Comparison of ENCODE assay signal across 8 cellular contexts in the genomic region with DNA sequence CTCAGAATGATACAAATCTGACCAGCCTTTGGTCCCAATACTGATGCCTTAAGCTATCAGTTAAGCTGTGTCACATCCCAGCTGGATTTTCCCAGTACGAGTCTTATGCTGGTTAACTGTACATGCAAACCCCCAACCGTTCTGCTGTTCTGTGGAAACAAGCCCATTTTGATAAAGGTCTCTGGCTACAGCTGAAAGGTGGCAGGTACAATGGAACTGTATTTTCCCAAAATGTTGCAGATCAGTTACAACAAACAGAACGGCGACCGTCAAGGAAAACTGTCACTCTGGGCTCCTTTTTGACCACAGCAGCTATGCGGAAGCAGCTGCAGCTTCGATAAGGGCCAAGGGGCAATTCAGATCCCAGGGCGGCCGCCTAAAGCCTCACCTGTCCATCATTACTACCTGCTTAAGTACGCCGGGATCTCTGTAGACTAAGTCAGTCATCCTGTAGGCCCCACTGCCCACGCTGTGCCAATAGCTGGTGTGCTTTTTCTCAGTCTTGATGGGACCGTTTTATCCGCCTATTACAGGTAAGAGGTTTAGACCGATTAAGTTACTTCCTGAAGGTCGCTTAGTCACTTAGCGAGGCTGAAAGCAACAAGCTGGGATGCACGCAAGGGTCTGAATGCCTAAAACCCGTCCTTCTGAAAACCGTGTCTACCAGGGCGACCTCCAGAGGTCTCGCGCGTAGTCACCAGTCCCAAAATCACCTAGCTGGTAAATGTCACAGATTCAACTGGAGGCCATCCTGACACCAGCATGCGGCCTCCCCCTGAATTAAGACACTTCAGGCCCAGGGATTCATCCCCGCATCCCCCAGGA. TPM values are rescaled to one million over a fixed set of nuclear protein-coding genes. Genes with fewer than 3 reads are reported as not detected.
A peak's percentile ranks its signal among the peaks of the same experiment; 100 is the strongest.
DNase-seq lines count a peak whose midpoint lies in the region; ATAC-seq and TF ChIP-seq lines count a peak whose summit lies in the region.

No MANE protein-coding gene starts in this region.

- peaks cover 36% of the 10 kb centered on the region for H3K36me3 Mint-ChIP-seq in activated T-cell treated with anti-CD3 and anti-CD28 coated beads, Interleukin-2, amount 50 U/mL, for 4 hours (ENCODE audit: insufficient read depth)
- H3K36me3 Mint-ChIP-seq in neural crest cell (ENCODE audit: low read depth): peaks cover 31% of the 10 kb centered on the region
- H3K36me3 Mint-ChIP-seq in type B pancreatic cell: peaks cover 26% of the 10 kb centered on the region

- peak overlapping the region; percentile 95 for H3K4me3 ChIP-seq in fibroblast of pulmonary artery (replicated peaks; ENCODE audit: low read depth, low read length)

- TF ChIP-seq CTCF in fibroblast of pulmonary artery (IDR thresholded peaks at IDR 0.05; ENCODE audit: low read length, missing control alignments) (peak; percentile 21), neural crest cell (conservative IDR thresholded peaks at IDR 0.05) (peak; percentile 14), type B pancreatic cell (conservative IDR thresholded peaks at IDR 0.05) (peak; percentile 18)

- peak in 3 of 4 experiments; percentile 49 to 50 (median 50) for DNase-seq in activated CD4-positive, CD25-positive, alpha-beta regulatory T cell (lab: John Stamatoyannopoulos, UW)
- no peak for DNase-seq in activated CD4-positive, CD25-positive, alpha-beta regulatory T cell treated with anti-CD3 and anti-CD28 coated beads, Interleukin-2, amount 50 U/mL, for 72 hours
- DNase-seq in NCI-H524 treated with DMSO at 0.1 percent for 48 hours (lab: John Stamatoyannopoulos, UW): peak; percentile 8
- peak; percentile 57 for DNase-seq in activated T-cell treated with anti-CD3 and anti-CD28 coated beads, Interleukin-2, amount 50 U/mL, for 4 hours
- DNase-seq in fibroblast of pulmonary artery (ENCODE audit: low read depth): peak; percentile 44
- DNase-seq in neural crest cell (ENCODE audit: low read depth, low spot score): peak; percentile 20
- no peak for DNase-seq in type B pancreatic cell (ENCODE audit: extremely low spot score, unreplicated experiment)

- peak overlapping the region; percentile 99 for H3K4me3 Mint-ChIP-seq in activated T-cell treated with anti-CD3 and anti-CD28 coated beads, Interleukin-2, amount 50 U/mL, for 4 hours
- peak overlapping the region; percentile 94 for H3K4me3 Mint-ChIP-seq in neural crest cell
- H3K4me3 Mint-ChIP-seq in type B pancreatic cell: peak overlapping the region; percentile 93

- peaks cover 26% of the 10 kb centered on the region for H3K4me1 Mint-ChIP-seq in activated T-cell treated with anti-CD3 and anti-CD28 coated beads, Interleukin-2, amount 50 U/mL, for 4 hours (ENCODE audit: low read depth)
- peaks cover 40% of the 10 kb centered on the region for H3K4me1 Mint-ChIP-seq in neural crest cell
- peaks cover 27% of the 10 kb centered on the region for H3K4me1 Mint-ChIP-seq in type B pancreatic cell (ENCODE audit: unreplicated experiment)

- H3K27me3 Mint-ChIP-seq in activated T-cell treated with anti-CD3 and anti-CD28 coated beads, Interleukin-2, amount 50 U/mL, for 4 hours (ENCODE audit: low read depth): no peaks in the 10 kb centered on the region
- H3K27me3 Mint-ChIP-seq in neural crest cell (ENCODE audit: low read depth): peaks cover 10% of the 10 kb centered on the region
- no peaks in the 10 kb centered on the region for H3K27me3 Mint-ChIP-seq in type B pancreatic cell

- H3K27ac Mint-ChIP-seq in neural crest cell (ENCODE audit: unreplicated experiment) (peak overlapping the region; percentile 97), type B pancreatic cell (peak overlapping the region; percentile 97)

- H3K9me3 Mint-ChIP-seq in activated T-cell treated with anti-CD3 and anti-CD28 coated beads, Interleukin-2, amount 50 U/mL, for 4 hours: no peaks in the 10 kb centered on the region
- H3K9me3 Mint-ChIP-seq in neural crest cell (no peaks in the 10 kb centered on the region), type B pancreatic cell (no peaks in the 10 kb centered on the region)

- peak; percentile 1 for ATAC-seq in HG02798 (IDR thresholded peaks at IDR 0.05; ENCODE audit: poor library complexity, unreplicated experiment)
- ATAC-seq in activated T-cell treated with anti-CD3 and anti-CD28 coated beads, Interleukin-2, amount 50 U/mL, for 4 hours: peak; percentile 21 to 25

RNA-seq across cellular contexts. Expression of a gene that starts 11.1 kb away (rescaled TPM):
- not detected for total RNA-seq in activated T-cell treated with anti-CD3 and anti-CD28 coated beads, Interleukin-2, amount 50 U/mL, for 4 hours
- total RNA-seq in neural crest cell (1.5 and 2.8 TPM in 2 replicates), type B pancreatic cell (ENCODE audit: low replicate concordance) (0.52 and 2.7 TPM in 2 replicates)

RNA-seq across cellular contexts. Expression of a gene that starts 28.0 kb away (rescaled TPM):
- 10 to 100 TPM; 37.4 to 44.1 (median 37.7) TPM for total RNA-seq in activated T-cell treated with anti-CD3 and anti-CD28 coated beads, Interleukin-2, amount 50 U/mL, for 4 hours
- total RNA-seq in neural crest cell (36.1 and 39.2 TPM in 2 replicates), type B pancreatic cell (ENCODE audit: low replicate concordance) (26.9 and 33.7 TPM in 2 replicates)

Comparison
In these comparisons a context has a peak if more than half of its experiments do, and no peak if none do; other contexts are left out.
1. DNase-seq: peak in activated CD4-positive, CD25-positive, alpha-beta regulatory T cell (3 of 4), NCI-H524 treated with DMSO at 0.1 percent for 48 hours (single experiment), activated T-cell treated with anti-CD3 and anti-CD28 coated beads, Interleukin-2, amount 50 U/mL, for 4 hours (single experiment), fibroblast of pulmonary artery (single experiment) and neural crest cell (single experiment); none in activated CD4-positive, CD25-positive, alpha-beta regulatory T cell treated with anti-CD3 and anti-CD28 coated beads, Interleukin-2, amount 50 U/mL, for 72 hours (single experiment) and type B pancreatic cell (single experiment).
2. Peak in every context shown above with its lines, with median percentiles within 50 percentile points of each other: H3K4me3 Mint-ChIP-seq and CTCF ChIP-seq.